ENCODE assay signal across 21 cellular contexts in genomic region chr13:39803851-39804250, GRCh38.
DNase-seq lines count a peak whose midpoint lies in the region; ATAC-seq, FAIRE-seq and TF ChIP-seq lines count a peak whose summit lies in the region.
"Had no signal": no experiment of that assay in that cellular context is flagged by ENCODE, and none has a peak within 500 bp of the region (broad histone marks: within the 10 kb centered on the region; RNA-seq: fewer than 3 reads in every experiment).

No MANE protein-coding gene starts in this region.

- H3K36me3 ChIP-seq in A673 (ENCODE audit: insufficient read depth, low read length, poor library complexity, severe bottlenecking) = no peaks in the 10 kb centered on the region
- no peaks in the 10 kb centered on the region for H3K36me3 ChIP-seq in astrocyte (ENCODE audit: insufficient read depth, low read length)
- H3K36me3 ChIP-seq in neuronal stem cell (replicated peaks in 1 of 2; ENCODE audit: control insufficient read depth in 2 of 2, insufficient read depth in 2 of 2, low read length in 2 of 2) = no peaks in the 10 kb centered on the region
- H3K36me3 ChIP-seq: BLaER1 treated with 17β-estradiol and CSF1 and Interleukin-3, amounts not matched to agents 10 nM and 100 nM had no signal

- H2BK12ac ChIP-seq in neuronal stem cell (ENCODE audit: low read length) = no peak overlapping the region

- no peak overlapping the region for H3K23ac ChIP-seq in neuronal stem cell (ENCODE audit: low read depth, low read length, poor library complexity)

- TF ChIP-seq CTCF in A673 (conservative IDR thresholded peaks at IDR 0.05; ENCODE audit: low read depth, low read length) = no peak
- no peak for TF ChIP-seq CTCF in astrocyte (IDR thresholded peaks at IDR 0.05; ENCODE audit: insufficient read depth, low read depth, low read length)
- TF ChIP-seq CTCF in GM10266 (IDR thresholded peaks at IDR 0.05; ENCODE audit: control insufficient read depth, insufficient read depth, low read depth, missing control alignments) = no peak

- no peak overlapping the region for H2BK5ac ChIP-seq in neuronal stem cell (ENCODE audit: low read length)

- H3K18ac ChIP-seq in neuronal stem cell (ENCODE audit: low read length) = no peak overlapping the region

- H3K4me2 ChIP-seq in astrocyte (ENCODE audit: low read length) (no peak overlapping the region), neuronal stem cell (ENCODE audit: insufficient read depth, low read length, poor library complexity, severe bottlenecking) (no peak overlapping the region)
- H3K4me2 ChIP-seq: BLaER1 treated with 17β-estradiol and CSF1 and Interleukin-3, amounts not matched to agents 10 nM and 100 nM had no signal

- no peaks in the 10 kb centered on the region for H3K79me2 ChIP-seq in astrocyte (ENCODE audit: insufficient read depth, low read length)

- peaks cover 14% of the 10 kb centered on the region for H3K4me1 Mint-ChIP-seq in activated CD4-positive, alpha-beta T cell treated with anti-CD3 and anti-CD28 coated beads for 36 hours
- peaks cover 5% of the 10 kb centered on the region for H3K4me1 Mint-ChIP-seq in astrocyte (ENCODE audit: low read depth, unreplicated experiment)

- H3K27me3 Mint-ChIP-seq in activated CD4-positive, alpha-beta T cell treated with anti-CD3 and anti-CD28 coated beads for 36 hours = no peaks in the 10 kb centered on the region
- no peaks in the 10 kb centered on the region for H3K27me3 Mint-ChIP-seq in astrocyte (ENCODE audit: low read depth, unreplicated experiment)

- H3K27ac ChIP-seq in A673 (ENCODE audit: low read depth, low read length, poor library complexity, severe bottlenecking) = no peak overlapping the region
- no peak overlapping the region for H3K27ac ChIP-seq in astrocyte (ENCODE audit: low read depth, low read length)
- no peak overlapping the region for H3K27ac ChIP-seq in neuronal stem cell (replicated peaks; ENCODE audit: low read length)
- H3K27ac ChIP-seq: 22Rv1; BLaER1 treated with 17β-estradiol and CSF1 and Interleukin-3, amounts not matched to agents 10 nM and 100 nM; HL-60; RWPE1 had no signal

- H3K27ac Mint-ChIP-seq in activated CD4-positive, alpha-beta T cell treated with anti-CD3 and anti-CD28 coated beads for 36 hours = peak overlapping the region; percentile 11
- H3K27ac Mint-ChIP-seq in astrocyte (ENCODE audit: unreplicated experiment) = peak overlapping the region; percentile 59
- H3K27ac Mint-ChIP-seq: CD4-positive, alpha-beta memory T cell; H9 had no signal

- intact Hi-C loops in activated CD4-positive, alpha-beta T cell treated with anti-CD3 and anti-CD28 coated beads for 36 hours (cut with DNase I, micrococcal nuclease) = no loop called here
- intact Hi-C loops in A673 (cut with micrococcal nuclease; ENCODE audit: unreplicated experiment) = no loop called here

- H3K14ac ChIP-seq in neuronal stem cell (ENCODE audit: low read length) = no peak overlapping the region

- BruUV-seq in A673 (replicated peaks; lab: Mats Ljungman, UMichigan) = no TSS peak

- H3K36me3 Mint-ChIP-seq in activated CD4-positive, alpha-beta T cell treated with anti-CD3 and anti-CD28 coated beads for 36 hours (ENCODE audit: low read depth) = no peaks in the 10 kb centered on the region
- no peaks in the 10 kb centered on the region for H3K36me3 Mint-ChIP-seq in astrocyte (ENCODE audit: low read depth, unreplicated experiment)
- H3K36me3 Mint-ChIP-seq: CD4-positive, alpha-beta memory T cell had no signal

- H3K4ac ChIP-seq in neuronal stem cell (ENCODE audit: low read length) = no peak overlapping the region

- H3K4me3 ChIP-seq in A673 (ENCODE audit: low read depth, low read length, poor library complexity, severe bottlenecking) (no peak overlapping the region), astrocyte (ENCODE audit: insufficient read depth, low read depth, low read length) (no peak overlapping the region), neuronal stem cell (ENCODE audit: low read length in 2 of 2) (no peak overlapping the region)
- H3K4me3 ChIP-seq: BLaER1 treated with 17β-estradiol and CSF1 and Interleukin-3, amounts not matched to agents 10 nM and 100 nM had no signal

- no peak overlapping the region for H2AFZ ChIP-seq in astrocyte (ENCODE audit: low read depth, low read length)
- H2AFZ ChIP-seq in neuronal stem cell (ENCODE audit: low read length) = peak overlapping the region; percentile 8

- no peak overlapping the region for H4K91ac ChIP-seq in neuronal stem cell (ENCODE audit: low read depth, low read length, poor library complexity)

- H3K27me3 ChIP-seq in A673 (replicated peaks; ENCODE audit: insufficient read depth, low read depth, low read length, poor library complexity) = no peaks in the 10 kb centered on the region
- H3K27me3 ChIP-seq in astrocyte (ENCODE audit: insufficient read depth, low read length) = no peaks in the 10 kb centered on the region
- no peaks in the 10 kb centered on the region for H3K27me3 ChIP-seq in neuronal stem cell (ENCODE audit: control insufficient read depth in 3 of 3, insufficient read depth in 3 of 3, low read depth in 1 of 3, low read length in 3 of 3)
- H3K27me3 ChIP-seq: BLaER1 treated with 17β-estradiol and CSF1 and Interleukin-3, amounts not matched to agents 10 nM and 100 nM had no signal

- H3K79me1 ChIP-seq in neuronal stem cell (ENCODE audit: low read depth, low read length) = no peaks in the 10 kb centered on the region

- no peak for FAIRE-seq in astrocyte (lab: Jason Lieb, UNC)
- FAIRE-seq: GM12891 had no signal

- H3K9ac ChIP-seq in astrocyte (ENCODE audit: low read length) (no peak overlapping the region), neuronal stem cell (ENCODE audit: low read depth, low read length, poor library complexity) (no peak overlapping the region)
- H3K9ac ChIP-seq: BLaER1 treated with 17β-estradiol and CSF1 and Interleukin-3, amounts not matched to agents 10 nM and 100 nM had no signal

- H3K4me3 Mint-ChIP-seq in activated CD4-positive, alpha-beta T cell treated with anti-CD3 and anti-CD28 coated beads for 36 hours = no peak overlapping the region
- H3K4me3 Mint-ChIP-seq in astrocyte (ENCODE audit: unreplicated experiment) = no peak overlapping the region
- H3K4me3 Mint-ChIP-seq: CD4-positive, alpha-beta memory T cell; H9 had no signal

- CTCF ChIA-PET in activated CD4-positive, alpha-beta T cell treated with anti-CD3 and anti-CD28 coated beads for 36 hours (lab: Charles Lee) = no interaction called here
- CTCF ChIA-PET in A673 (lab: Charles Lee) = interaction anchor here (0.6 kb wide), 1 partner anchor 219 kb away, joined by 12 read pairs; no protein-coding TSS in a partner anchor

- H3K9me3 ChIP-seq in A673 (ENCODE audit: low read depth, low read length, poor library complexity, severe bottlenecking) = peaks cover 6% of the 10 kb centered on the region
- H3K9me3 ChIP-seq in astrocyte (ENCODE audit: insufficient read depth, low read depth, low read length) = no peaks in the 10 kb centered on the region
- H3K9me3 ChIP-seq in neuronal stem cell (replicated peaks in 1 of 2; ENCODE audit: control insufficient read depth in 2 of 2, insufficient read depth in 1 of 2, low read depth in 1 of 2, low read length in 2 of 2) = peaks cover 6 to 16% of the 10 kb centered on the region in 2 donors

- POLR2A ChIA-PET in activated CD4-positive, alpha-beta T cell treated with anti-CD3 and anti-CD28 coated beads for 36 hours (lab: Charles Lee) = interaction anchor here (0.6 to 1.0 kb wide), 2 partner anchors 795 to 1178 kb away, joined by 4 to 6 read pairs; no protein-coding TSS in a partner anchor
- POLR2A ChIA-PET in A673 (lab: Charles Lee; ENCODE audit: low non-redundant PET) = no interaction called here

- H2BK120ac ChIP-seq in neuronal stem cell (ENCODE audit: low read depth, low read length) = no peak overlapping the region

- no CpG with 5 or more reads among the region's 1 CpG for WGBS in neuronal stem cell (ENCODE audit: extremely low coverage in 2 of 2, insufficient read length in 2 of 2, insufficient replicate concordance in 1 of 2), 2 donors

- peaks cover 11% of the 10 kb centered on the region for H3K4me1 ChIP-seq in A673 (ENCODE audit: insufficient read depth, low read length, poor library complexity, severe bottlenecking)
- no peaks in the 10 kb centered on the region for H3K4me1 ChIP-seq in astrocyte (ENCODE audit: insufficient read depth, low read length)
- peaks cover 0 to 7% of the 10 kb centered on the region in 2 donors for H3K4me1 ChIP-seq in neuronal stem cell (ENCODE audit: control insufficient read depth in 2 of 2, insufficient read depth in 1 of 2, low read depth in 1 of 2, low read length in 2 of 2)
- H3K4me1 ChIP-seq: BLaER1 treated with 17β-estradiol and CSF1 and Interleukin-3, amounts not matched to agents 10 nM and 100 nM had no signal

- H4K8ac ChIP-seq in neuronal stem cell (ENCODE audit: low read depth, low read length) = no peak overlapping the region

- ATAC-seq in activated CD4-positive, alpha-beta T cell treated with anti-CD3 and anti-CD28 coated beads for 36 hours = peak; percentile 26

- peaks cover 10% of the 10 kb centered on the region for H3K9me3 Mint-ChIP-seq in activated CD4-positive, alpha-beta T cell treated with anti-CD3 and anti-CD28 coated beads for 36 hours (ENCODE audit: low read depth)
- peaks cover 5% of the 10 kb centered on the region for H3K9me3 Mint-ChIP-seq in astrocyte (ENCODE audit: unreplicated experiment)

- DNase-seq in activated CD4-positive, alpha-beta T cell treated with anti-CD3 and anti-CD28 coated beads for 36 hours = no peak
- DNase-seq in activated CD4-positive, alpha-beta T cell treated with anti-CD3 and anti-CD28 coated beads, Interleukin-2, amount 50 U/mL, for 1 hour = no peak
- peak; percentile 76 for DNase-seq in A673 (ENCODE audit: low spot score)
- DNase-seq in astrocyte (ENCODE audit: low read depth) = no peak
- DNase-seq in neuronal stem cell (ENCODE audit: low spot score) = no peak
- no peak for DNase-seq in HK-2 (ENCODE audit: unreplicated experiment)
- DNase-seq in GM10266 (ENCODE audit: extremely low spot score) = no peak
- no peak for DNase-seq in GM19240 (ENCODE audit: insufficient read length, low spot score)
- DNase-seq: CD4-positive, alpha-beta memory T cell; DND-41; H9; KG1; NCI-H1092; NCI-H1436; NCI-H187 treated with DMSO at 0.1 percent for 48 hours; SIG-M5 had no signal

- H2BK15ac ChIP-seq in neuronal stem cell (ENCODE audit: low read length) = no peak overlapping the region

- no peak overlapping the region for H2AK5ac ChIP-seq in neuronal stem cell (ENCODE audit: low read depth, low read length)

- no peaks in the 10 kb centered on the region for H4K20me1 ChIP-seq in astrocyte (ENCODE audit: insufficient read depth, low read length)
- H4K20me1 ChIP-seq: BLaER1 treated with 17β-estradiol and CSF1 and Interleukin-3, amounts not matched to agents 10 nM and 100 nM had no signal
